7 cellular contexts compared by ENCODE assay signal in genomic region chr19:35986664-35987570, GRCh38.
DNase-seq lines count a peak whose midpoint lies in the region; ATAC-seq and TF ChIP-seq lines count a peak whose summit lies in the region.
"Had no signal": no experiment of that assay in that cellular context is flagged by ENCODE, and none has a peak within 500 bp of the region (broad histone marks: within the 10 kb centered on the region; RNA-seq: fewer than 3 reads in every experiment).

No MANE protein-coding gene starts in this region.

- H3K4me1 Mint-ChIP-seq in nephron progenitor cell: peaks cover 5% of the 10 kb centered on the region

- DNase-seq in DMS53 (lab: John Stamatoyannopoulos, UW): peak; percentile 84
- peak; percentile 46 for DNase-seq in NCI-H2171 (lab: John Stamatoyannopoulos, UW)
- DNase-seq in astrocyte of the cerebellum (ENCODE audit: low read depth): no peak
- DNase-seq in nephron progenitor cell: peak; percentile 60

- no peak overlapping the region for H3K27ac Mint-ChIP-seq in nephron progenitor cell

- no peaks in the 10 kb centered on the region for H3K9me3 Mint-ChIP-seq in nephron progenitor cell

- ATAC-seq in GM21381 (IDR thresholded peaks at IDR 0.05; ENCODE audit: unreplicated experiment): no peak
- ATAC-seq in HG02759 (IDR thresholded peaks at IDR 0.05; ENCODE audit: unreplicated experiment): no peak

- in situ Hi-C loops in astrocyte of the cerebellum (cut with HindIII; ENCODE audit: low sequenced_read_pairs): no loop called here

- peak overlapping the region; percentile 78 for H3K4me3 Mint-ChIP-seq in nephron progenitor cell

- TF ChIP-seq CTCF in astrocyte of the cerebellum (IDR thresholded peaks at IDR 0.05; ENCODE audit: low read depth, low read length, missing control alignments): no peak
- no peak for TF ChIP-seq CTCF in nephron progenitor cell (IDR thresholded peaks at IDR 0.05)

- peak overlapping the region; percentile 34 for H3K4me3 ChIP-seq in astrocyte of the cerebellum (ENCODE audit: low read depth, low read length)
- H3K4me3 ChIP-seq: SJSA1 had no signal

- H3K27me3 Mint-ChIP-seq in nephron progenitor cell (ENCODE audit: low read depth, poor library complexity): peaks cover 93% of the 10 kb centered on the region

- no peaks in the 10 kb centered on the region for H3K36me3 Mint-ChIP-seq in nephron progenitor cell (ENCODE audit: low read depth)
